ENCODE assay signal across 14 cellular contexts in genomic region chr3:178631950-178632349, GRCh38.
"Had no signal": no experiment of that assay in that cellular context is flagged by ENCODE, and none has a peak within 500 bp of the region (broad histone marks: within the 10 kb centered on the region; RNA-seq: fewer than 3 reads in every experiment).

No MANE protein-coding gene starts in this region.

- DNase-seq: NCI-H1048, NCI-H1105, NCI-H1436 treated with DMSO at 0.1 percent for 48 hours, NCI-H1694, NCI-H187 treated with DMSO at 0.1 percent for 48 hours, NCI-H2029 treated with DMSO at 0.1 percent for 48 hours, NCI-H2107, NCI-H2227 treated with DMSO at 0.1 percent for 48 hours, NCI-H524, NCI-H526 treated with DMSO at 0.1 percent for 48 hours, NCI-H774, RPMI8226, SHP77 had no signal

- H3K27ac ChIP-seq: HL-60 had no signal
